Comparison of ENCODE assay signal across 12 cellular contexts in the genomic region with DNA sequence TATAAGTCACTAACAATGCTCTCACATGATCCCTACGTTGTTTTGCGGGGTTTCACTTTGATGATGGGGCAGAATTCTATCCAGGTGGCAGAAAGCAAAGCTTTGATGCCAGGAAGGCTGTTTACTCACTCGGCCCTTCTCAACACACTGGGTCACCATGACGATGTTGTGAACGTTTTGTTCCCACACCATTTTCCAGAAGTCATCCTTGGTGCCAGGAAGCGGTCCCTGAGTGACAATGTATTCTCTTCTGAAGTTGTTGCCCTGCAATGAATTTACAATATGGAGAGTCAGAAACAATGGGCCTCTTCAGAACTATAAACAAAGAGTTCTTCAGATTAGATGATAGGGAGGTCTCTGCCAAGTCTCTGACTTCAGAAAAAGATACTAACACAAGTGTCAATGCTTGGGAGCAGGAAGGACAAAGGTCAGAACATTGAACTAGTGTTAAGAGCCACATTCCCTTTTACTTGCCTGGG.
DNase-seq lines count a peak whose midpoint lies in the region; ATAC-seq and TF ChIP-seq lines count a peak whose summit lies in the region.
"Had no signal": no experiment of that assay in that cellular context is flagged by ENCODE, and none has a peak within 500 bp of the region (broad histone marks: within the 10 kb centered on the region; RNA-seq: fewer than 3 reads in every experiment).

No MANE protein-coding gene starts in this region.

- no TSS peak for BruUV-seq in mammary epithelial cell (replicated peaks; lab: Mats Ljungman, UMichigan)

- no peaks in the 10 kb centered on the region for H3K27me3 ChIP-seq in mammary epithelial cell (ENCODE audit: insufficient read depth, low read length)
- H3K27me3 ChIP-seq: colonic mucosa had no signal

- no peaks in the 10 kb centered on the region for H3K79me2 ChIP-seq in mammary epithelial cell (ENCODE audit: insufficient read depth, low read length)

- CTCF ChIA-PET in mammary epithelial cell (lab: Charles Lee; ENCODE audit: low non-redundant PET): no interaction called here

- no peak overlapping the region for H3K9ac ChIP-seq in mammary epithelial cell (ENCODE audit: insufficient read depth, low read length)

- in situ Hi-C loops in mammary epithelial cell (cut with MboI; ENCODE audit: low sequenced_read_pairs in 2 of 2): no loop called here

- H2AFZ ChIP-seq in mammary epithelial cell (ENCODE audit: low read depth, low read length): peak overlapping the region; percentile 6

- H3K27ac ChIP-seq in mammary epithelial cell (ENCODE audit: insufficient read depth, low read depth, low read length): no peak overlapping the region
- H3K27ac ChIP-seq: colonic mucosa had no signal

- DNase-seq in DMS153 treated with DMSO at 0.1 percent for 48 hours (lab: John Stamatoyannopoulos, UW; ENCODE audit: unreplicated experiment) (peak; percentile 38), mammary epithelial cell (peak; percentile 21), inferior parietal cortex (ENCODE audit: extremely low spot score) (peak; percentile 90), pulmonary artery endothelial cell (ENCODE audit: low read depth, low spot score) (peak; percentile 50), foreskin fibroblast (no peak), T1000 (lab: John Stamatoyannopoulos, UW) (no peak), glomerular visceral epithelial cell (ENCODE audit: extremely low spot score) (no peak)
- DNase-seq: activated CD8-positive, alpha-beta T cell treated with anti-CD3 and anti-CD28 coated beads, Interleukin-2, amount 10 ng/mL, durations not matched to agents 7 days and 5 days; activated naive CD4-positive, alpha-beta T cell treated with anti-CD3 and anti-CD28 coated beads for 36 hours; colonic mucosa had no signal

- no peaks in the 10 kb centered on the region for H3K9me3 ChIP-seq in mammary epithelial cell (replicated peaks; ENCODE audit: insufficient read depth, low read length)
- H3K9me3 ChIP-seq: colonic mucosa had no signal

- peak overlapping the region; percentile 0 for H3K4me2 ChIP-seq in mammary epithelial cell (ENCODE audit: insufficient read depth, low read depth, low read length)

- TF ChIP-seq CTCF in mammary epithelial cell (conservative IDR thresholded peaks at IDR 0.05 in 1 of 2, IDR thresholded peaks at IDR 0.05 in 1 of 2; ENCODE audit: extremely low read depth in 1 of 2, insufficient read depth in 1 of 2, low read depth in 1 of 2, low read length in 2 of 2): no peak
- no peak for TF ChIP-seq CTCF in foreskin fibroblast (IDR thresholded peaks at IDR 0.05; ENCODE audit: low read depth, low read length)

- intact Hi-C loops in mammary epithelial cell (cut with micrococcal nuclease): no loop called here

- no peaks in the 10 kb centered on the region for H3K4me1 ChIP-seq in mammary epithelial cell (ENCODE audit: insufficient read depth, low read length)
- H3K4me1 ChIP-seq: colonic mucosa had no signal

- H3K36me3 ChIP-seq in mammary epithelial cell (ENCODE audit: insufficient read depth, low read length): no peaks in the 10 kb centered on the region
- H3K36me3 ChIP-seq: colonic mucosa had no signal

- no peak for ATAC-seq in HG02938 (IDR thresholded peaks at IDR 0.05; ENCODE audit: unreplicated experiment)
- ATAC-seq: activated CD8-positive, alpha-beta T cell treated with anti-CD3 and anti-CD28 coated beads, Interleukin-2, amount 10 ng/mL, durations not matched to agents 7 days and 5 days; K562 had no signal

- WGBS in mammary epithelial cell (ENCODE audit: low coverage, missing lambda C conversion rate): 18% methylated on average over 6 of the region's 6 CpGs

- no peaks in the 10 kb centered on the region for H4K20me1 ChIP-seq in mammary epithelial cell (ENCODE audit: insufficient read depth, low read length)

- H3K4me3 ChIP-seq in mammary epithelial cell (replicated peaks in 1 of 3; ENCODE audit: insufficient read depth in 1 of 3, low read depth in 2 of 3, low read length in 3 of 3) (no peak overlapping the region), foreskin fibroblast (ENCODE audit: low read depth in 1 of 2, low read length in 2 of 2) (no peak overlapping the region)
- H3K4me3 ChIP-seq: colonic mucosa, K562 had no signal

- dilution Hi-C loops in mammary epithelial cell (cut with HindIII; ENCODE audit: low sequenced_read_pairs): no loop called here

Comparison
In these comparisons a context has a peak if more than half of its experiments do, and no peak if none do; other contexts are left out.
1. DNase-seq: peak in DMS153 treated with DMSO at 0.1 percent for 48 hours (single experiment), mammary epithelial cell (single experiment), inferior parietal cortex (single experiment) and pulmonary artery endothelial cell (single experiment); none in foreskin fibroblast (0 of 2), T1000 (single experiment) and glomerular visceral epithelial cell (single experiment).